8 cellular contexts compared by ENCODE assay signal in genomic region chr16:2838928-2839327, GRCh38. TPM values are rescaled to one million over a fixed set of nuclear protein-coding genes. Genes with fewer than 3 reads are reported as not detected.
DNase-seq lines count a peak whose midpoint lies in the region; ATAC-seq, FAIRE-seq and TF ChIP-seq lines count a peak whose summit lies in the region.

No MANE protein-coding gene starts in this region.

- TF ChIP-seq RAD21 in HepG2 (CRISPR knock-in tag; IDR thresholded peaks at IDR 0.05): peak; percentile 91

- intact Hi-C loops in colonic mucosa (cut with DNase I) (loop anchor here (1.0 kb wide), 1 partner anchor 27 kb away; no protein-coding TSS in a partner anchor), HepG2 (cut with micrococcal nuclease; ENCODE audit: unreplicated experiment) (loop anchor here (1.0 to 2.0 kb wide), 3 partner anchors 16 to 80 kb away; no protein-coding TSS in a partner anchor)

- no peaks in the 10 kb centered on the region for H3K79me2 ChIP-seq in HepG2 (ENCODE audit: insufficient read depth, low read length)

- no peak overlapping the region for H3K27ac ChIP-seq in colonic mucosa
- H3K27ac ChIP-seq in HepG2 (ENCODE audit: extremely low read length, insufficient read depth, low read length): no peak overlapping the region

- no peak overlapping the region for H2AFZ ChIP-seq in HepG2 (ENCODE audit: low read length)

- peak; percentile 73 for FAIRE-seq in HepG2 (lab: Jason Lieb, UNC)

- no peaks in the 10 kb centered on the region for H3K27me3 ChIP-seq in colonic mucosa
- peaks cover 3 to 4% of the 10 kb centered on the region in 2 experiments; a peak in 2 of 5 replicates for H3K27me3 ChIP-seq in HepG2 (ENCODE audit: control insufficient read depth in 1 of 2, insufficient read depth in 2 of 2, low read length in 2 of 2)

- H3K4me1 ChIP-seq in colonic mucosa: no peaks in the 10 kb centered on the region
- peaks cover 39% of the 10 kb centered on the region for H3K4me1 ChIP-seq in HepG2 (ENCODE audit: insufficient read depth, low read length)

- H3K36me3 ChIP-seq in colonic mucosa (no peaks in the 10 kb centered on the region), HepG2 (replicated peaks in 1 of 2; ENCODE audit: control insufficient read depth in 1 of 2, insufficient read depth in 2 of 2, low read length in 2 of 2) (no peaks in the 10 kb centered on the region)

- no peaks in the 10 kb centered on the region for H4K20me1 ChIP-seq in HepG2 (ENCODE audit: insufficient read depth, low read length)

- H3K9ac ChIP-seq in colonic mucosa (ENCODE audit: low read depth in 2 of 2, low read length in 2 of 2) (no peak overlapping the region), HepG2 (ENCODE audit: insufficient read depth, low read depth, low read length) (no peak overlapping the region)

- in situ Hi-C loops in HepG2 (cut with HindIII; ENCODE audit: extremely low pct_ligation_motif_present, low pct_unique_long_range_greater_than_20kb): loop anchor here (5.0 kb wide), 2 partner anchors 33 to 73 kb away; partner anchors contain the start of gene FLYWCH1

- TF ChIP-seq POLR2A in HepG2 (IDR thresholded peaks at IDR 0.05; ENCODE audit: insufficient read depth in 1 of 2, low read depth in 2 of 2, low read length in 2 of 2): no peak

- BruUV-seq in HepG2 (replicated peaks; lab: Mats Ljungman, UMichigan): no TSS peak

- ATAC-seq in HepG2 (peak; percentile 91), HG03139 (IDR thresholded peaks at IDR 0.05; ENCODE audit: unreplicated experiment) (no peak)

- DNase-seq in NCI-H2081 (lab: John Stamatoyannopoulos, UW): peak; percentile 22 to 56
- DNase-seq in NCI-H2081 treated with DMSO at 0.1 percent for 48 hours (lab: John Stamatoyannopoulos, UW): no peak
- peak; percentile 64 for DNase-seq in NAMALWA (ENCODE audit: low spot score)
- peak; percentile 37 for DNase-seq in activated CD4-positive, alpha-beta T cell treated with anti-CD3 and anti-CD28 coated beads for 1 hour
- DNase-seq in colonic mucosa: peak; percentile 65
- DNase-seq in HepG2 (ENCODE audit: low spot score): peak; percentile 72
- DNase-seq in stimulated activated CD8-positive, alpha-beta memory T cell treated with anti-CD3 and anti-CD28 coated beads, Interleukin-12 subunit alpha, Interleukin-12 subunit beta, amount 100 ng/mL, for 4 hours (ENCODE audit: low read depth): peak; percentile 26

- no peak overlapping the region for H3K4me2 ChIP-seq in HepG2 (ENCODE audit: low read depth, low read length)

- TF ChIP-seq CTCF in colonic mucosa (IDR thresholded peaks at IDR 0.05) (peak; percentile 58), HepG2 (CRISPR knock-in tag; IDR thresholded peaks at IDR 0.05) (peak; percentile 99)

- POLR2A ChIA-PET in HepG2 (lab: Yijun Ruan, JAX): interaction anchor here (1.4 to 1.8 kb wide), 3 partner anchors 9 to 67 kb away, joined by 7 to 19 read pairs (median 9); partner anchors contain the start of gene ZG16B

- H3K4me3 ChIP-seq in colonic mucosa (no peak overlapping the region), HepG2 (replicated peaks in 1 of 3; ENCODE audit: insufficient read depth in 1 of 3, low read depth in 2 of 3, low read length in 3 of 3) (no peak overlapping the region)

- CTCF ChIA-PET in HepG2 (lab: Yijun Ruan, JAX; ENCODE audit: low intra/inter-chr PET ratio, low total read pairs): interaction anchor here (0.6 to 3.0 kb wide), 6 partner anchors 30 to 88 kb away, joined by 3 to 19 read pairs (median 6); no protein-coding TSS in a partner anchor

- H3K9me3 ChIP-seq in colonic mucosa: no peaks in the 10 kb centered on the region
- no peaks in the 10 kb centered on the region for H3K9me3 ChIP-seq in HepG2 (ENCODE audit: low read length)

- no peak for TF ChIP-seq EP300 in HepG2 (IDR thresholded peaks at IDR 0.05; ENCODE audit: low read depth in 2 of 2, low read length in 2 of 2)
- TF ChIP-seq EP300 in HepG2 (CRISPR knock-in tag; IDR thresholded peaks at IDR 0.05; ENCODE audit: borderline replicate concordance): no peak

- 7% methylated on average over 3 of the region's 12 CpGs for WGBS in HepG2 (ENCODE audit: low lambda C conversion rate)

RNA-seq across cellular contexts. Expression of gene ZG16B, which starts 8.8 kb away (rescaled TPM):
- total RNA-seq in colonic mucosa (10 to 100 TPM; 34.1 to 62.1 TPM), HepG2 (2016; rRNA removed; fragmentation: Illumina TruSeq; extraction: Trizol) (1.5 and 1.8 TPM in 2 replicates)
- 0.97 and 1.4 TPM in 2 replicates for total RNA-seq in HepG2 (2016; cell fraction: cytosol; rRNA removed; fragmentation: Illumina TruSeq; extraction: Trizol; ENCODE audit: low read depth)
- 0.97 and 1.7 TPM in 2 replicates for total RNA-seq in HepG2 (2016; cell fraction: insoluble cytoplasmic fraction; rRNA removed; fragmentation: Illumina TruSeq; extraction: Trizol)
- total RNA-seq in HepG2 (2016; cell fraction: membrane; rRNA removed; fragmentation: Illumina TruSeq; extraction: Trizol): 2.0 and 2.2 TPM in 2 replicates
- 1.4 and 1.9 TPM in 2 replicates for total RNA-seq in HepG2 (2016; cell fraction: nucleus; rRNA removed; fragmentation: Illumina TruSeq; extraction: Trizol)
- 11.3 and 14.3 TPM in 2 replicates for polyA plus RNA-seq in HepG2 (2011; rRNA removed)
- 12.2 and 13.9 TPM in 2 replicates for polyA plus RNA-seq in HepG2 (2011; cell fraction: cytosol; rRNA removed)
- 8.9 and 18.3 TPM in 2 replicates for polyA plus RNA-seq in HepG2 (2011; cell fraction: nucleus; rRNA removed)
- polyA plus RNA-seq in HepG2 (2012): 13.3 and 13.8 TPM in 2 replicates
- 1.0 and 1.1 TPM in 2 replicates for polyA plus RNA-seq in HepG2 (2016; cell fraction: cytosol; fragmentation: Illumina TruSeq; extraction: Trizol; ENCODE audit: low read depth)
- polyA plus RNA-seq in HepG2 (2016; cell fraction: insoluble cytoplasmic fraction; fragmentation: Illumina TruSeq; extraction: Trizol; ENCODE audit: low read depth): 0.84 and 1.1 TPM in 2 replicates
- polyA plus RNA-seq in HepG2 (2016; cell fraction: membrane; fragmentation: Illumina TruSeq; extraction: Trizol; ENCODE audit: low read depth): 1.4 TPM in 2 replicates
- 2.4 and 4.4 TPM in 2 replicates for polyA plus RNA-seq in HepG2 (2016; cell fraction: nucleus; fragmentation: Illumina TruSeq; extraction: Trizol; ENCODE audit: insufficient read depth, low read depth)
- polyA minus RNA-seq in HepG2 (2011; rRNA and poly(A)+ RNA removed; ENCODE audit: low replicate concordance): 4.8 and 6.8 TPM in 2 replicates
- polyA minus RNA-seq in HepG2 (2011; cell fraction: cytosol; rRNA and poly(A)+ RNA removed): 2.6 and 3.3 TPM in 2 replicates
- polyA minus RNA-seq in HepG2 (2011; cell fraction: nucleus; rRNA and poly(A)+ RNA removed): 5.4 and 9.0 TPM in 2 replicates

RNA-seq across cellular contexts. Expression of gene PRSS22, which starts 19.0 kb away (rescaled TPM):
- 1 to 10 TPM; 6.1 to 6.7 TPM for total RNA-seq in colonic mucosa
- 0.24 TPM in 1 of 2 replicates, not detected in the other for total RNA-seq in HepG2 (2016; rRNA removed; fragmentation: Illumina TruSeq; extraction: Trizol)
- total RNA-seq in HepG2 (2016; cell fraction: cytosol; rRNA removed; fragmentation: Illumina TruSeq; extraction: Trizol; ENCODE audit: low read depth): not detected in 2 replicates
- total RNA-seq in HepG2 (2016; cell fraction: insoluble cytoplasmic fraction; rRNA removed; fragmentation: Illumina TruSeq; extraction: Trizol): 0.15 TPM in 1 of 2 replicates, not detected in the other
- total RNA-seq in HepG2 (2016; cell fraction: membrane; rRNA removed; fragmentation: Illumina TruSeq; extraction: Trizol): not detected in 2 replicates
- total RNA-seq in HepG2 (2016; cell fraction: nucleus; rRNA removed; fragmentation: Illumina TruSeq; extraction: Trizol): not detected in 2 replicates
- 0.24 and 0.32 TPM in 2 replicates for polyA plus RNA-seq in HepG2 (2011; rRNA removed)
- 0.26 and 0.27 TPM in 2 replicates for polyA plus RNA-seq in HepG2 (2011; cell fraction: cytosol; rRNA removed)
- 0.87 and 0.88 TPM in 2 replicates for polyA plus RNA-seq in HepG2 (2011; cell fraction: nucleus; rRNA removed)
- not detected in 2 replicates for polyA plus RNA-seq in HepG2 (2012)
- polyA plus RNA-seq in HepG2 (2016; cell fraction: cytosol; fragmentation: Illumina TruSeq; extraction: Trizol; ENCODE audit: low read depth): not detected in 2 replicates
- not detected in 2 replicates for polyA plus RNA-seq in HepG2 (2016; cell fraction: insoluble cytoplasmic fraction; fragmentation: Illumina TruSeq; extraction: Trizol; ENCODE audit: low read depth)
- polyA plus RNA-seq in HepG2 (2016; cell fraction: membrane; fragmentation: Illumina TruSeq; extraction: Trizol; ENCODE audit: low read depth): not detected in 2 replicates
- polyA plus RNA-seq in HepG2 (2016; cell fraction: nucleus; fragmentation: Illumina TruSeq; extraction: Trizol; ENCODE audit: insufficient read depth, low read depth): 0.57 TPM in 1 of 2 replicates, not detected in the other
- polyA minus RNA-seq in HepG2 (2011; rRNA and poly(A)+ RNA removed; ENCODE audit: low replicate concordance): 0.42 and 1.0 TPM in 2 replicates
- not detected in 2 replicates for polyA minus RNA-seq in HepG2 (2011; cell fraction: cytosol; rRNA and poly(A)+ RNA removed)
- polyA minus RNA-seq in HepG2 (2011; cell fraction: nucleus; rRNA and poly(A)+ RNA removed): not detected in 2 replicates

RNA-seq across cellular contexts. Expression of gene PRSS21, which starts 21.9 kb away (rescaled TPM):
- total RNA-seq in colonic mucosa: 1 to 10 TPM; 1.1 to 2.6 TPM
- not detected in 2 replicates for total RNA-seq in HepG2 (2016; rRNA removed; fragmentation: Illumina TruSeq; extraction: Trizol)
- not detected in 2 replicates for total RNA-seq in HepG2 (2016; cell fraction: cytosol; rRNA removed; fragmentation: Illumina TruSeq; extraction: Trizol; ENCODE audit: low read depth)
- total RNA-seq in HepG2 (2016; cell fraction: insoluble cytoplasmic fraction; rRNA removed; fragmentation: Illumina TruSeq; extraction: Trizol): not detected in 2 replicates
- total RNA-seq in HepG2 (2016; cell fraction: membrane; rRNA removed; fragmentation: Illumina TruSeq; extraction: Trizol): not detected in 2 replicates
- not detected in 2 replicates for total RNA-seq in HepG2 (2016; cell fraction: nucleus; rRNA removed; fragmentation: Illumina TruSeq; extraction: Trizol)
- not detected in 2 replicates for polyA plus RNA-seq in HepG2 (2011; rRNA removed)
- polyA plus RNA-seq in HepG2 (2011; cell fraction: cytosol; rRNA removed): not detected in 2 replicates
- not detected in 2 replicates for polyA plus RNA-seq in HepG2 (2011; cell fraction: nucleus; rRNA removed)
- not detected in 2 replicates for polyA plus RNA-seq in HepG2 (2012)
- not detected in 2 replicates for polyA plus RNA-seq in HepG2 (2016; cell fraction: cytosol; fragmentation: Illumina TruSeq; extraction: Trizol; ENCODE audit: low read depth)
- polyA plus RNA-seq in HepG2 (2016; cell fraction: insoluble cytoplasmic fraction; fragmentation: Illumina TruSeq; extraction: Trizol; ENCODE audit: low read depth): not detected in 2 replicates
- polyA plus RNA-seq in HepG2 (2016; cell fraction: membrane; fragmentation: Illumina TruSeq; extraction: Trizol; ENCODE audit: low read depth): not detected in 2 replicates
- not detected in 2 replicates for polyA plus RNA-seq in HepG2 (2016; cell fraction: nucleus; fragmentation: Illumina TruSeq; extraction: Trizol; ENCODE audit: insufficient read depth, low read depth)
- 0.32 and 219 TPM in 2 replicates for polyA minus RNA-seq in HepG2 (2011; rRNA and poly(A)+ RNA removed; ENCODE audit: low replicate concordance)
- 1.1 TPM in 1 of 2 replicates, not detected in the other for polyA minus RNA-seq in HepG2 (2011; cell fraction: cytosol; rRNA and poly(A)+ RNA removed)
- 0.50 and 0.64 TPM in 2 replicates for polyA minus RNA-seq in HepG2 (2011; cell fraction: nucleus; rRNA and poly(A)+ RNA removed)

RNA-seq across cellular contexts. Expression of gene PRSS41, which starts 40.7 kb away (rescaled TPM):
- total RNA-seq in colonic mucosa (not detected), HepG2 (2016; rRNA removed; fragmentation: Illumina TruSeq; extraction: Trizol) (not detected in 2 replicates)
- not detected in 2 replicates for total RNA-seq in HepG2 (2016; cell fraction: cytosol; rRNA removed; fragmentation: Illumina TruSeq; extraction: Trizol; ENCODE audit: low read depth)
- total RNA-seq in HepG2 (2016; cell fraction: insoluble cytoplasmic fraction; rRNA removed; fragmentation: Illumina TruSeq; extraction: Trizol): not detected in 2 replicates
- not detected in 2 replicates for total RNA-seq in HepG2 (2016; cell fraction: membrane; rRNA removed; fragmentation: Illumina TruSeq; extraction: Trizol)
- total RNA-seq in HepG2 (2016; cell fraction: nucleus; rRNA removed; fragmentation: Illumina TruSeq; extraction: Trizol): not detected in 2 replicates
- not detected in 2 replicates for polyA plus RNA-seq in HepG2 (2011; rRNA removed)
- not detected in 2 replicates for polyA plus RNA-seq in HepG2 (2011; cell fraction: cytosol; rRNA removed)
- not detected in 2 replicates for polyA plus RNA-seq in HepG2 (2011; cell fraction: nucleus; rRNA removed)
- polyA plus RNA-seq in HepG2 (2012): not detected in 2 replicates
- not detected in 2 replicates for polyA plus RNA-seq in HepG2 (2016; cell fraction: cytosol; fragmentation: Illumina TruSeq; extraction: Trizol; ENCODE audit: low read depth)
- polyA plus RNA-seq in HepG2 (2016; cell fraction: insoluble cytoplasmic fraction; fragmentation: Illumina TruSeq; extraction: Trizol; ENCODE audit: low read depth): not detected in 2 replicates
- polyA plus RNA-seq in HepG2 (2016; cell fraction: membrane; fragmentation: Illumina TruSeq; extraction: Trizol; ENCODE audit: low read depth): not detected in 2 replicates
- polyA plus RNA-seq in HepG2 (2016; cell fraction: nucleus; fragmentation: Illumina TruSeq; extraction: Trizol; ENCODE audit: insufficient read depth, low read depth): not detected in 2 replicates
- 0.14 TPM in 1 of 2 replicates, not detected in the other for polyA minus RNA-seq in HepG2 (2011; rRNA and poly(A)+ RNA removed; ENCODE audit: low replicate concordance)
- not detected in 2 replicates for polyA minus RNA-seq in HepG2 (2011; cell fraction: cytosol; rRNA and poly(A)+ RNA removed)
- not detected in 2 replicates for polyA minus RNA-seq in HepG2 (2011; cell fraction: nucleus; rRNA and poly(A)+ RNA removed)

RNA-seq across cellular contexts. Expression of gene FLYWCH2, which starts 44.1 kb away (rescaled TPM):
- 10 to 100 TPM; 16.2 to 24.8 TPM for total RNA-seq in colonic mucosa
- total RNA-seq in HepG2 (2016; rRNA removed; fragmentation: Illumina TruSeq; extraction: Trizol): 19.8 and 20.2 TPM in 2 replicates
- total RNA-seq in HepG2 (2016; cell fraction: cytosol; rRNA removed; fragmentation: Illumina TruSeq; extraction: Trizol; ENCODE audit: low read depth): 13.2 and 27.5 TPM in 2 replicates
- 17.6 and 22.1 TPM in 2 replicates for total RNA-seq in HepG2 (2016; cell fraction: insoluble cytoplasmic fraction; rRNA removed; fragmentation: Illumina TruSeq; extraction: Trizol)
- total RNA-seq in HepG2 (2016; cell fraction: membrane; rRNA removed; fragmentation: Illumina TruSeq; extraction: Trizol): 15.1 and 28.9 TPM in 2 replicates
- 7.3 and 8.3 TPM in 2 replicates for total RNA-seq in HepG2 (2016; cell fraction: nucleus; rRNA removed; fragmentation: Illumina TruSeq; extraction: Trizol)
- polyA plus RNA-seq in HepG2 (2011; rRNA removed): 16.9 and 17.3 TPM in 2 replicates
- 20.3 and 34.0 TPM in 2 replicates for polyA plus RNA-seq in HepG2 (2011; cell fraction: cytosol; rRNA removed)
- polyA plus RNA-seq in HepG2 (2011; cell fraction: nucleus; rRNA removed): 18.3 and 20.0 TPM in 2 replicates
- 10.2 and 14.8 TPM in 2 replicates for polyA plus RNA-seq in HepG2 (2012)
- 15.2 and 26.7 TPM in 2 replicates for polyA plus RNA-seq in HepG2 (2016; cell fraction: cytosol; fragmentation: Illumina TruSeq; extraction: Trizol; ENCODE audit: low read depth)
- polyA plus RNA-seq in HepG2 (2016; cell fraction: insoluble cytoplasmic fraction; fragmentation: Illumina TruSeq; extraction: Trizol; ENCODE audit: low read depth): 21.6 and 24.2 TPM in 2 replicates
- polyA plus RNA-seq in HepG2 (2016; cell fraction: membrane; fragmentation: Illumina TruSeq; extraction: Trizol; ENCODE audit: low read depth): 15.5 and 29.2 TPM in 2 replicates
- polyA plus RNA-seq in HepG2 (2016; cell fraction: nucleus; fragmentation: Illumina TruSeq; extraction: Trizol; ENCODE audit: insufficient read depth, low read depth): 16.2 and 16.3 TPM in 2 replicates
- 9.8 and 35.9 TPM in 2 replicates for polyA minus RNA-seq in HepG2 (2011; rRNA and poly(A)+ RNA removed; ENCODE audit: low replicate concordance)
- 10.9 and 11.7 TPM in 2 replicates for polyA minus RNA-seq in HepG2 (2011; cell fraction: cytosol; rRNA and poly(A)+ RNA removed)
- 4.0 and 4.9 TPM in 2 replicates for polyA minus RNA-seq in HepG2 (2011; cell fraction: nucleus; rRNA and poly(A)+ RNA removed)

Comparison
In these comparisons a context has a peak if more than half of its experiments do, and no peak if none do; other contexts are left out.
1. RNA of gene ZG16B, which starts 8.8 kb away (total RNA-seq): 34.1 to 62.1 TPM in colonic mucosa; 0.97 to 2.2 TPM in HepG2; every median in the first group is over 10 times any median in the second.